In the genomic region with DNA sequence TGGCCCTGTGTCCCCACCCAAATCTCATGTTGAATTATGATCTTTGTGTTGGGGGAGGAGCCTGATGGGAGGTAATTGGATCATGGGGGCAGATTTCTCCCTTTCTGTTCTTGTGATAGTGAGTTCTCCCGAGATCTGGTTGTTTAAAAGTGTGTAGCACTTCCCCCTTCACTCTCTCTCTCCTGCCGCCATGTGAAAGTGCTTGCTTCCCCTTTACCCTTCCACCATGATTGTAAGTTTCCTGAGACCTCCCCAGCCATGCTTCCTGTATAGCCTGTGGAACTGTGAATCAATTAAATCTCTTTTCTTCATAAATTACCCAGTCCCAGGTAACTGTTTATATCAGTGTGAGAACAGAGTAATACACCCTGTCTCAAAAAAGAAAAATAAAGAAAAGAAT, we compare ENCODE assay signal across 23 cellular contexts.
"Had no signal": no experiment of that assay in that cellular context is flagged by ENCODE, and none has a peak within 500 bp of the region (broad histone marks: within the 10 kb centered on the region; RNA-seq: fewer than 3 reads in every experiment).

No MANE protein-coding gene starts in this region.

- DNase-seq: activated CD4-positive, alpha-beta memory T cell treated with anti-CD3 and anti-CD28 coated beads for 36 hours; activated CD4-positive, alpha-beta T cell treated with anti-CD3 and anti-CD28 coated beads for 4 hours; activated naive CD4-positive, alpha-beta T cell treated with anti-CD3 and anti-CD28 coated beads for 36 hours; activated naive CD8-positive, alpha-beta T cell treated with anti-CD3 and anti-CD28 coated beads, Interleukin-2, amount 50 U/mL, for 24 hours; anterior cingulate cortex; central memory CD4-positive, alpha-beta T cell; dorsolateral prefrontal cortex; foreskin keratinocyte; kidney; left lung; sigmoid colon; spleen; stimulated activated CD4-positive, alpha-beta T cell treated with anti-CD3 and anti-CD28 coated beads, Interleukin-4, amount 100 ng/mL, for 4 hours; upper lobe of left lung had no signal

- H3K36me3 ChIP-seq: left lung, neural progenitor cell, sigmoid colon, spleen, thoracic aorta, upper lobe of left lung had no signal

- H3K9me3 ChIP-seq: sigmoid colon, thoracic aorta, upper lobe of left lung had no signal

- H3K4me1 Mint-ChIP-seq: brain had no signal

- H3K27ac ChIP-seq: dorsolateral prefrontal cortex, foreskin keratinocyte, left lung, neural progenitor cell, sigmoid colon, spleen, upper lobe of left lung had no signal

- H3K27me3 Mint-ChIP-seq: brain had no signal

- H3K4me1 ChIP-seq: foreskin keratinocyte, left lung, neural progenitor cell, sigmoid colon had no signal

- H3K9ac ChIP-seq: neural progenitor cell had no signal

- H3K27ac Mint-ChIP-seq: activated CD4-positive, alpha-beta memory T cell treated with anti-CD3 and anti-CD28 coated beads for 36 hours; activated CD8-positive, alpha-beta memory T cell treated with anti-CD3 and anti-CD28 coated beads, Interleukin-2, amount 10 ng/mL, durations not matched to agents 7 days and 5 days; activated naive CD4-positive, alpha-beta T cell treated with anti-CD3 and anti-CD28 coated beads for 36 hours; activated naive CD8-positive, alpha-beta T cell treated with anti-CD3 and anti-CD28 coated beads, Interleukin-2, amount 50 U/mL, for 24 hours; activated T-helper 2 cell treated with anti-CD3 and anti-CD28 coated beads, Interferon-gamma antibody, Interleukin-2, Interleukin-4, amounts not matched to agents 10 μg/mL and 5 μg/mL and 100 μg/mL, durations not matched to agents 14 hours and 24 hours and 36 hours; brain; neural progenitor cell; stimulated activated memory B cell treated with anti-CD40 and anti-IgM and Interleukin-4, amounts not matched to agents 10 μg/mL and 1 μg/mL and 100 μg/mL, for 72 hours; WTC11 had no signal

- H3K4me3 Mint-ChIP-seq: activated CD4-positive, alpha-beta memory T cell treated with anti-CD3 and anti-CD28 coated beads for 36 hours; activated CD8-positive, alpha-beta memory T cell treated with anti-CD3 and anti-CD28 coated beads, Interleukin-2, amount 10 ng/mL, durations not matched to agents 7 days and 5 days; activated naive CD4-positive, alpha-beta T cell treated with anti-CD3 and anti-CD28 coated beads for 36 hours; activated naive CD8-positive, alpha-beta T cell treated with anti-CD3 and anti-CD28 coated beads, Interleukin-2, amount 50 U/mL, for 24 hours; brain; neural progenitor cell; stimulated activated memory B cell treated with anti-CD40 and anti-IgM and Interleukin-4, amounts not matched to agents 10 μg/mL and 1 μg/mL and 100 μg/mL, for 72 hours; WTC11 had no signal

- FAIRE-seq: colon, kidney, TTC549 had no signal

- H3K9me3 Mint-ChIP-seq: activated CD4-positive, alpha-beta memory T cell treated with anti-CD3 and anti-CD28 coated beads for 36 hours; activated naive CD8-positive, alpha-beta T cell treated with anti-CD3 and anti-CD28 coated beads, Interleukin-2, amount 50 U/mL, for 24 hours; activated T-helper 2 cell treated with anti-CD3 and anti-CD28 coated beads, Interferon-gamma antibody, Interleukin-2, Interleukin-4, amounts not matched to agents 10 μg/mL and 5 μg/mL and 100 μg/mL, durations not matched to agents 14 hours and 24 hours and 36 hours had no signal

- H3K4me3 ChIP-seq: dorsolateral prefrontal cortex, left lung, neural progenitor cell, sigmoid colon, spleen, thoracic aorta, upper lobe of left lung had no signal

- H3K27me3 ChIP-seq: dorsolateral prefrontal cortex, left lung, neural progenitor cell, sigmoid colon, upper lobe of left lung had no signal

- ATAC-seq: activated CD8-positive, alpha-beta memory T cell treated with anti-CD3 and anti-CD28 coated beads, Interleukin-2, amount 10 ng/mL, durations not matched to agents 7 days and 5 days; activated naive CD8-positive, alpha-beta T cell treated with anti-CD3 and anti-CD28 coated beads, Interleukin-2, amount 50 U/mL, for 24 hours; foreskin keratinocyte; left lung; stimulated activated memory B cell treated with anti-CD40 and anti-IgM and Interleukin-4, amounts not matched to agents 10 μg/mL and 1 μg/mL and 100 μg/mL, for 72 hours; WTC11 had no signal
